24 cellular contexts compared by ENCODE assay signal in the genomic region with DNA sequence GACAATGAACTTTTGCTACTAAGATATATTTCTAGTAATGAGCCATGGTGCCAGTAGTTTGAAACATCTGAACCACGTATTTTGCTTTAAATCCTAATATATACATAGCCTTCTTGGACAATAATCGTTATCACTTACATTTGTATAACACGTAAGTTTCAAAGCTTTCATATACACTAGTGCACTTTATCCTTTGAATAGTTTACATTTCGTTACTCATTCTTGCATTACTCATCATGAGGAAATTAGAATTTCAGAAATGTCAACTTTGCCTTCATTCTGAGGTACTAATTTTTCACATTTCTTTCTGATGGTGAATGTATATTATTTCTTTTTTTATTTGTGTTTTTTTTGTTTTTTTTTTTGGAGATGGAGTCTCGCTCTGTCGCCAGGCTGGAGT. TPM values are rescaled to one million over a fixed set of nuclear protein-coding genes. Genes with fewer than 3 reads are reported as not detected.
A peak's percentile ranks its signal among the peaks of the same experiment; 100 is the strongest.
DNase-seq lines count a peak whose midpoint lies in the region; ATAC-seq and TF ChIP-seq lines count a peak whose summit lies in the region.
"Had no signal": no experiment of that assay in that cellular context is flagged by ENCODE, and none has a peak within 500 bp of the region (broad histone marks: within the 10 kb centered on the region; RNA-seq: fewer than 3 reads in every experiment).

No MANE protein-coding gene starts in this region.

- no peaks in the 10 kb centered on the region for H4K20me1 ChIP-seq in PC-3 (ENCODE audit: low read length)

- H3K9me2 ChIP-seq in PC-3 (replicated peaks; ENCODE audit: low read length) = no peaks in the 10 kb centered on the region
- H3K9me2 ChIP-seq: SK-N-SH had no signal

- H3K9me3 ChIP-seq in PC-3 (ENCODE audit: low read length) = no peaks in the 10 kb centered on the region
- H3K9me3 ChIP-seq: pancreas, SK-N-SH, tibial artery had no signal

- H3K27ac ChIP-seq in PC-3 (ENCODE audit: low read length) = peak overlapping the region; percentile 65
- H3K27ac ChIP-seq: C4-2B, foreskin keratinocyte, hepatocyte, pancreas, tibial artery had no signal

- intact Hi-C loops in PC-3 (cut with micrococcal nuclease) = loop anchor here (1.0 kb wide), 1 partner anchor 49 kb away; no protein-coding TSS in a partner anchor

- TF ChIP-seq CTCF in PC-3 (conservative IDR thresholded peaks at IDR 0.05; ENCODE audit: low read depth, low read length) = no peak

- H3K79me2 ChIP-seq in PC-3 (ENCODE audit: low read length) = peaks cover 18% of the 10 kb centered on the region

- DNase-seq in EL (peak; percentile 64), PC-3 (peak; percentile 78), dedifferentiated amniotic fluid mesenchymal stem cell (ENCODE audit: extremely low spot score) (peak; percentile 22), non-pigmented ciliary epithelial cell (ENCODE audit: low read depth) (peak; percentile 32), SIG-M5 treated with dmso at 0.1 percent for 504 hours (lab: John Stamatoyannopoulos, UW; ENCODE audit: unreplicated experiment) (no peak)
- DNase-seq in activated CD8-positive, alpha-beta memory T cell treated with anti-CD3 and anti-CD28 coated beads for 24 hours = no peak
- DNase-seq: activated CD4-positive, alpha-beta T cell treated with anti-CD3 and anti-CD28 coated beads, Interleukin-2, amount 50 U/mL, for 4 hours; activated CD8-positive, alpha-beta memory T cell treated with anti-CD3 and anti-CD28 coated beads, Interleukin-2, amount 50 U/mL, for 4 hours; anterior cingulate cortex; Caco-2; DMS79 treated with DMSO at 0.1 percent for 48 hours; foreskin keratinocyte; left cardiac atrium; NCI-H1105; NCI-H2029 treated with DMSO at 0.1 percent for 48 hours; NCI-H2227 treated with DMSO at 0.1 percent for 48 hours; nephron progenitor cell; pancreas; retina; SK-N-SH; tibial artery had no signal

- H3K9ac ChIP-seq in PC-3 (ENCODE audit: low read length) = no peak overlapping the region
- H3K9ac ChIP-seq: SK-N-SH had no signal

- H3K27me3 ChIP-seq in PC-3 (ENCODE audit: low read length) = no peaks in the 10 kb centered on the region
- H3K27me3 ChIP-seq: foreskin keratinocyte, hepatocyte, pancreas, tibial artery had no signal

- POLR2A ChIA-PET in PC-3 (lab: Charles Lee; ENCODE audit: unreplicated experiment) = interaction anchor here (0.6 kb wide), 1 partner anchor 699 kb away, joined by 5 read pairs; no protein-coding TSS in a partner anchor

- CTCF ChIA-PET in PC-3 (lab: Charles Lee) = no interaction called here

- no TSS peak for BruUV-seq in PC-3 (replicated peaks; lab: Mats Ljungman, UMichigan)

- no peak overlapping the region for H2AFZ ChIP-seq in PC-3 (ENCODE audit: low read length)
- H2AFZ ChIP-seq: hepatocyte had no signal

- no peaks in the 10 kb centered on the region for H3K36me3 ChIP-seq in PC-3 (ENCODE audit: low read depth, low read length)
- H3K36me3 ChIP-seq: pancreas, tibial artery had no signal

- ATAC-seq in PC-3 = peak; percentile 92
- no peak for ATAC-seq in GM21381 (IDR thresholded peaks at IDR 0.05; ENCODE audit: unreplicated experiment)
- ATAC-seq: foreskin keratinocyte, left cardiac atrium, pancreas had no signal

- H3K4me3 ChIP-seq in PC-3 (ENCODE audit: low read length) = peak overlapping the region; percentile 17; the same call in 1 of the 2 replicates
- H3K4me3 ChIP-seq: hepatocyte, pancreas, tibial artery had no signal

- H3F3A ChIP-seq in PC-3 (ENCODE audit: low read length, unreplicated experiment) = no peaks in the 10 kb centered on the region

- H3K4me1 ChIP-seq in PC-3 (ENCODE audit: insufficient read depth, low read length) = peaks cover 29% of the 10 kb centered on the region

- peak overlapping the region; percentile 82 for H3K4me2 ChIP-seq in PC-3 (ENCODE audit: low read length)
- H3K4me2 ChIP-seq: hepatocyte, SK-N-SH had no signal

RNA-seq across cellular contexts. Expression of a gene that starts 5.8 kb away (rescaled TPM):
- total RNA-seq in PC-3 (2014; rRNA removed) = 1.0 and 1.6 TPM in 2 replicates

RNA-seq across cellular contexts. Expression of a gene that starts 56.0 kb away (rescaled TPM):
- total RNA-seq in PC-3 (2014; rRNA removed) = 4.4 and 5.1 TPM in 2 replicates

Comparison
In these comparisons a context has a peak if more than half of its experiments do, and no peak if none do; other contexts are left out.
1. DNase-seq: peak in EL (single experiment), PC-3 (single experiment), dedifferentiated amniotic fluid mesenchymal stem cell (single experiment) and non-pigmented ciliary epithelial cell (single experiment); none in activated CD8-positive, alpha-beta memory T cell treated with anti-CD3 and anti-CD28 coated beads for 24 hours (single experiment) and SIG-M5 treated with dmso at 0.1 percent for 504 hours (single experiment).